22 cellular contexts compared by ENCODE assay signal in the genomic region with DNA sequence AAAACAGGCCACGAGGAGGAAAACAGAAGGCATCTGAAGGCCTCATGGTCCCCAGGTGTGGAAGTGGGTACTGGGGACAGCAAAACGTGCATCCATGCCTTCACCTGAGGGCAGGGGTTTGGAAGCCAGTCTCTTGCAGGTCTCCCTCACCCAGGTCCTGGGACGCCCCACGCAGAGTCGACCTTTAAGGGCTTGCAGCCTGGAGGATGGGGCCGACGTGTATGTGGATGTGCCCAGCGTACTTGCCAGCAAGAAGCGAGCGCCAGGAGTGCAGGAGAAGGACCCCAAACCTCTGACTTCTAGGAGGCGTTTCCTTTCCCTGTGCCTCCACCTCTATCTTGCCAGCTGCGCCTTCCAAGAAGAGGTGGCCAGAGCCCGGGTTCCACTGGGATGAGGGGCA.
"Had no signal": no experiment of that assay in that cellular context is flagged by ENCODE, and none has a peak within 500 bp of the region (broad histone marks: within the 10 kb centered on the region; RNA-seq: fewer than 3 reads in every experiment).

No MANE protein-coding gene starts in this region.

- H3K9me3 Mint-ChIP-seq: activated CD4-positive, alpha-beta memory T cell treated with anti-CD3 and anti-CD28 coated beads, Interleukin-2, amount 10 ng/mL, durations not matched to agents 7 days and 5 days; activated CD4-positive, alpha-beta T cell treated with anti-CD3 and anti-CD28 coated beads, Interleukin-2, amount 10 ng/mL, durations not matched to agents 24 days and 14 days; activated T-helper 2 cell treated with anti-CD3 and anti-CD28 coated beads, Interferon-gamma antibody, Interleukin-2, Interleukin-4, amounts not matched to agents 10 μg/mL and 5 μg/mL and 100 μg/mL, durations not matched to agents 14 hours and 24 hours and 36 hours; natural killer cell treated with Interleukin-12 subunit alpha and Interleukin-12 subunit beta and Interleukin-15 and Interleukin-18, amount 100 ng/mL, for 72 hours had no signal

- H3K27ac ChIP-seq: esophagus muscularis mucosa, hepatocyte, left ventricle myocardium inferior, pancreas, right atrium auricular region, SK-N-MC, upper lobe of right lung had no signal

- H3K4me3 Mint-ChIP-seq: activated CD4-positive, alpha-beta memory T cell treated with anti-CD3 and anti-CD28 coated beads, Interleukin-2, amount 10 ng/mL, durations not matched to agents 7 days and 5 days; activated CD4-positive, alpha-beta T cell treated with anti-CD3 and anti-CD28 coated beads, Interleukin-2, amount 10 ng/mL, durations not matched to agents 24 days and 14 days; natural killer cell treated with Interleukin-12 subunit alpha and Interleukin-12 subunit beta and Interleukin-15 and Interleukin-18, amount 100 ng/mL, for 72 hours had no signal

- H3K79me2 ChIP-seq: hepatocyte had no signal

- H3K36me3 ChIP-seq: pancreas, upper lobe of right lung had no signal

- H3K27me3 Mint-ChIP-seq: activated CD4-positive, alpha-beta memory T cell treated with anti-CD3 and anti-CD28 coated beads, Interleukin-2, amount 10 ng/mL, durations not matched to agents 7 days and 5 days; activated CD4-positive, alpha-beta T cell treated with anti-CD3 and anti-CD28 coated beads, Interleukin-2, amount 10 ng/mL, durations not matched to agents 24 days and 14 days; natural killer cell treated with Interleukin-12 subunit alpha and Interleukin-12 subunit beta and Interleukin-15 and Interleukin-18, amount 100 ng/mL, for 72 hours had no signal

- DNase-seq: activated CD4-positive, alpha-beta memory T cell treated with anti-CD3 and anti-CD28 coated beads, Interleukin-2, amount 10 ng/mL, durations not matched to agents 7 days and 5 days; activated CD4-positive, alpha-beta T cell treated with anti-CD3 and anti-CD28 coated beads, Interleukin-2, amount 10 ng/mL, durations not matched to agents 24 days and 14 days; activated naive CD4-positive, alpha-beta T cell treated with Interleukin-2 at 50 U/mL for 16 hours; amygdala; dermis blood vessel endothelial cell; effector memory CD4-positive, alpha-beta T cell; glutamatergic neuron; kidney glomerular epithelial cell; left ventricle myocardium inferior; midbrain; psoas muscle; stimulated activated CD4-positive, alpha-beta T cell treated with anti-CD3 and anti-CD28 coated beads, Interleukin-4, amount 100 ng/mL, for 4 hours; SW 1271; upper lobe of right lung had no signal

- H3K4me1 ChIP-seq: pancreas, upper lobe of right lung had no signal

- H3K4me3 ChIP-seq: esophagus muscularis mucosa, hepatocyte, left ventricle myocardium inferior, pancreas, psoas muscle, right atrium auricular region, SK-N-MC, upper lobe of right lung had no signal

- H3K4me2 ChIP-seq: hepatocyte had no signal

- H3K27ac Mint-ChIP-seq: activated CD4-positive, alpha-beta memory T cell treated with anti-CD3 and anti-CD28 coated beads, Interleukin-2, amount 10 ng/mL, durations not matched to agents 7 days and 5 days; activated CD4-positive, alpha-beta T cell treated with anti-CD3 and anti-CD28 coated beads, Interleukin-2, amount 10 ng/mL, durations not matched to agents 24 days and 14 days; activated T-helper 2 cell treated with anti-CD3 and anti-CD28 coated beads, Interferon-gamma antibody, Interleukin-2, Interleukin-4, amounts not matched to agents 10 μg/mL and 5 μg/mL and 100 μg/mL, durations not matched to agents 14 hours and 24 hours and 36 hours; natural killer cell treated with Interleukin-12 subunit alpha and Interleukin-12 subunit beta and Interleukin-15 and Interleukin-18, amount 100 ng/mL, for 72 hours had no signal

- H3K27me3 ChIP-seq: esophagus muscularis mucosa, hepatocyte, pancreas, right atrium auricular region, upper lobe of right lung had no signal

- ATAC-seq: activated CD4-positive, CD25-positive, alpha-beta regulatory T cell treated with anti-CD3 and anti-CD28 coated beads, Interleukin-2, amount 50 U/mL, for 24 hours; natural killer cell treated with Interleukin-12 subunit alpha and Interleukin-12 subunit beta and Interleukin-15 and Interleukin-18, amount 100 ng/mL, for 72 hours; pancreas; psoas muscle; upper lobe of right lung had no signal

- H3K36me3 Mint-ChIP-seq: natural killer cell treated with Interleukin-12 subunit alpha and Interleukin-12 subunit beta and Interleukin-15 and Interleukin-18, amount 100 ng/mL, for 72 hours had no signal
